In the genomic region with DNA sequence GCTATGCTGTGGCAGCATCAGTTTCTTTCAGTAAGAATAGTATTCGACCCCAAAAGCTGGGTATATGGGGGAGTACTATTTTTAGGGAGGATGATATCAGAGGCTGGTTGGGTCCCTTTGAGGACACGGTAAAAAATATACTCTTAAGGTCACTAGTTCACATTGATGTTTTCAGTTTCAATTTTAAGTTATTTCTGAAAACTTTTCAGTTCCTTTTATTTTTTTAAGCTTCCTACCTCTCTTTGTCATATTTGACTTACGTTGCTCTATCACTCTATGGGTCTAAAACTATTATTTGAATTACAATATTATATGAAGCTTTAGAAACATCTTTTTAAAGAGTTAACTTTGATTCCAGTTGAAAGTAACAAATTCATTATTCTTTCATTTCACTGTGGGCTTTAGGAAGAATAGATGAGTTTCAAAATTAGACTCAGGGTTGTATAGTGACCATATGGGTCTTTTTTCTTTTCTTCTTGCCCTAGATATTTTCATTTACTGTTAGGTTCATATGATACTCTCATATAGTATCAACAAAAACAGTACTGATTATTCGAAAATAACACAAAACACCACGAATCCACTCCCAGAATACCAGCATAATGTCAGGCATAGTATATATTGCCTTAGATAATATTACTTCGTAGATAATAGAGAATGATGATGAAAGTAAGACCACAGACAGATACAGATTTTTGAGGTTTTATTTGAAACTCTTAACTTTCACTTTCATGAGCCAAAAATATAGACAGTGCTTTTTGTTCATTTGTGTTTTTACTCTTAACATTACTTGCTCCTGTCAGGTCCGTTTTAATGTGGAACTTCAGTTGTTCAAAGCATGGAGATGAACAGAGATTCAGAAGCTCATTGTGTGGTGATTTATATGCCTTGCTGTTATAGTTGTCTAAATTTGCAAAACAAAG, we compare ENCODE assay signal across 1 cellular context.
TF ChIP-seq lines count a peak whose summit lies in the region.

No MANE protein-coding gene starts in this region.

TF ChIP-seq in GM12878, 131 proteins besides CTCF, POLR2A, EP300 and RAD21 (continued from another document):
- TF ChIP-seq, protein P1, sequence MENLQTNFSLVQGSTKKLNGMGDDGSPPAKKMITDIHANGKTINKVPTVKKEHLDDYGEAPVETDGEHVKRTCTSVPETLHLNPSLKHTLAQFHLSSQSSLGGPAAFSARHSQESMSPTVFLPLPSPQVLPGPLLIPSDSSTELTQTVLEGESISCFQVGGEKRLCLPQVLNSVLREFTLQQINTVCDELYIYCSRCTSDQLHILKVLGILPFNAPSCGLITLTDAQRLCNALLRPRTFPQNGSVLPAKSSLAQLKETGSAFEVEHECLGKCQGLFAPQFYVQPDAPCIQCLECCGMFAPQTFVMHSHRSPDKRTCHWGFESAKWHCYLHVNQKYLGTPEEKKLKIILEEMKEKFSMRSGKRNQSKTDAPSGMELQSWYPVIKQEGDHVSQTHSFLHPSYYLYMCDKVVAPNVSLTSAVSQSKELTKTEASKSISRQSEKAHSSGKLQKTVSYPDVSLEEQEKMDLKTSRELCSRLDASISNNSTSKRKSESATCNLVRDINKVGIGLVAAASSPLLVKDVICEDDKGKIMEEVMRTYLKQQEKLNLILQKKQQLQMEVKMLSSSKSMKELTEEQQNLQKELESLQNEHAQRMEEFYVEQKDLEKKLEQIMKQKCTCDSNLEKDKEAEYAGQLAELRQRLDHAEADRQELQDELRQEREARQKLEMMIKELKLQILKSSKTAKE (IDR thresholded peaks at IDR 0.05; ENCODE audit: low read depth, poor library complexity, severe bottlenecking) = peak; percentile 88
- TF ChIP-seq PAX5 (IDR thresholded peaks at IDR 0.05; ENCODE audit: borderline replicate concordance, low read depth, low read length) (0 out of 2 replicates have a peak, but pooled peaks have one; percentile 14), ZNF384 (IDR thresholded peaks at IDR 0.05; ENCODE audit: borderline replicate concordance, low read depth, low read length) (peak; percentile 80), IKZF2 (IDR thresholded peaks at IDR 0.05) (peak in 1 of 2 experiments; percentile 61; a peak in 2 of 4 replicates), CBFB (IDR thresholded peaks at IDR 0.05; ENCODE audit: low read depth) (peak; percentile 82), JUND (IDR thresholded peaks at IDR 0.05; ENCODE audit: low read depth, low read length) (0 out of 2 replicates have a peak, but pooled peaks have one; percentile 20), RBBP5 (conservative IDR thresholded peaks at IDR 0.05) (peak; percentile 84), CHD2 (IDR thresholded peaks at IDR 0.05; ENCODE audit: borderline replicate concordance, low read depth, low read length) (0 out of 2 replicates have a peak, but pooled peaks have one; percentile 34), IKZF1 (conservative IDR thresholded peaks at IDR 0.05) (0 out of 2 replicates have a peak, but pooled peaks have one; percentile 12), ETV6 (conservative IDR thresholded peaks at IDR 0.05 in 1 of 2, IDR thresholded peaks at IDR 0.05 in 1 of 2; ENCODE audit: borderline replicate concordance in 1 of 2, low read depth in 1 of 2) (peak in 1 of 2 experiments; percentile 51; a peak in 1 of 4 replicates), SPI1 (IDR thresholded peaks at IDR 0.05; ENCODE audit: borderline replicate concordance, insufficient read depth, low read depth, low read length) (peak; percentile 87)
TF ChIP-seq in GM12878: peak in this region for 44.
